23 cellular contexts compared by ENCODE assay signal in the genomic region with DNA sequence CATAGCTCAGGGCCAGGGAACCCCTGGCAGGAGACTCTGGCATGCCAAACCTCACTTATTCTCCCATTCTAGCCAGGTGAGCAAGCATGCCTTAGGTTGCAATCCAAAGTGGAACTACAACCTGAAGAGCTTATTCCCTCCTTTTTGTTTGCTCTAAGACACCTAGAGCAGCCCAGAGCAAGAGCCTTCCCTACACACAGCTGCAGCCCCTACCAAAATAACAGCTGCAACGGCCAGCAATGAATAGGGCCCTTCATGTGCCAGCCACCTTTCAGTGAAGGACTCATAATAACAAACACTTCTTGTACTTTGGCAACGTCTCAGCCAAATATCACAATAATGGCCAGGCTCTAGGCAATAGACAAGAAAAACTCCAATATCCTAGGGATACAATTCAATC.
"Had no signal": no experiment of that assay in that cellular context is flagged by ENCODE, and none has a peak within 500 bp of the region (broad histone marks: within the 10 kb centered on the region; RNA-seq: fewer than 3 reads in every experiment).

No MANE protein-coding gene starts in this region.

- ATAC-seq: activated naive CD8-positive, alpha-beta T cell treated with anti-CD3 and anti-CD28 coated beads, Interleukin-2, amount 50 U/mL, for 24 hours; mucosa of descending colon; right lobe of liver; stimulated activated memory B cell treated with anti-CD40 and anti-IgM and Interleukin-4, amounts not matched to agents 10 μg/mL and 1 μg/mL and 100 μg/mL, for 72 hours; stimulated activated naive CD8-positive, alpha-beta T cell treated with anti-CD3 and anti-CD28 coated beads, Interleukin-15, amount 100 ng/mL, for 72 hours; WTC11 had no signal

- DNase-seq: activated CD4-positive, alpha-beta memory T cell treated with anti-CD3 and anti-CD28 coated beads, Interleukin-2, amount 10 ng/mL, durations not matched to agents 7 days and 5 days; activated CD4-positive, alpha-beta T cell treated with anti-CD3 and anti-CD28 coated beads for 1 hour; activated CD4-positive, alpha-beta T cell treated with anti-CD3 and anti-CD28 coated beads, Interleukin-2, amount 10 ng/mL, durations not matched to agents 7 days and 5 days; activated CD8-positive, alpha-beta memory T cell treated with anti-CD3 and anti-CD28 coated beads, Interleukin-2, amount 50 U/mL, for 48 hours; activated gamma-delta T cell treated with Interleukin-2 at 50 U/mL for 16 hours; activated naive CD8-positive, alpha-beta T cell treated with anti-CD3 and anti-CD28 coated beads, Interleukin-2, amount 50 U/mL, for 24 hours; activated T-cell treated with anti-CD3 and anti-CD28 coated beads, Interleukin-2, amount 50 U/mL, for 24 hours; central memory CD4-positive, alpha-beta T cell; esophagus squamous epithelium; foreskin melanocyte; left ventricle myocardium inferior; mucosa of descending colon; nephron progenitor cell; right lobe of liver; small intestine; stimulated activated CD4-positive, alpha-beta T cell treated with anti-CD3 and anti-CD28 coated beads, Interleukin-1b, Interleukin-23, amount 100 ng/mL, for 48 hours; stimulated activated CD4-positive, alpha-beta T cell treated with anti-CD3 and anti-CD28 coated beads, Interleukin-4, amount 100 ng/mL, for 4 hours; stimulated activated CD8-positive, alpha-beta memory T cell treated with anti-CD3 and anti-CD28 coated beads, Interleukin-4, amount 100 ng/mL, for 48 hours; stimulated activated naive CD8-positive, alpha-beta T cell treated with anti-CD3 and anti-CD28 coated beads, Interleukin-15, amount 100 ng/mL, for 72 hours; T-helper 2 cell; upper lobe of left lung had no signal
